Comparison of ENCODE assay signal across 8 cellular contexts in genomic region chr1:232950919-232951579, GRCh38. TPM values are rescaled to one million over a fixed set of nuclear protein-coding genes. Genes with fewer than 3 reads are reported as not detected.
DNase-seq lines count a peak whose midpoint lies in the region; ATAC-seq and TF ChIP-seq lines count a peak whose summit lies in the region.

No MANE protein-coding gene starts in this region.

- peak; percentile 24 for DNase-seq in A172 (ENCODE audit: low spot score)
- DNase-seq in GM03348 (ENCODE audit: low spot score), result peak; percentile 15
- peak; percentile 41 for DNase-seq in amniotic epithelial cell (ENCODE audit: low read depth)
- no peak for DNase-seq in iPS DF 6.9 (ENCODE audit: low read depth, low spot score)
- DNase-seq in NCI-H1092 treated with DMSO at 0.1 percent for 48 hours (lab: John Stamatoyannopoulos, UW), result no peak

- H3K4me3 ChIP-seq in OCI-LY3 (ENCODE audit: low read length) (peak overlapping the region; percentile 94), iPS DF 6.9 (ENCODE audit: low read length) (peak overlapping the region; percentile 97; the same call in 1 of the 2 replicates), skin epidermis (peak overlapping the region; percentile 68 to 87 (median 81))

- ATAC-seq in HG02943 (IDR thresholded peaks at IDR 0.05; ENCODE audit: low read depth, unreplicated experiment), result peak; percentile 10

- no peaks in the 10 kb centered on the region for H4K20me1 ChIP-seq in OCI-LY3 (ENCODE audit: insufficient read depth, low read length)

- H3K79me2 ChIP-seq in OCI-LY3 (ENCODE audit: low read length), result peaks cover 29% of the 10 kb centered on the region

- WGBS in iPS DF 6.9 (ENCODE audit: insufficient coverage, insufficient read length), result no CpG with 5 or more reads among the region's 13 CpGs

- H3K27me3 ChIP-seq in OCI-LY3 (ENCODE audit: low read depth, low read length) (no peaks in the 10 kb centered on the region), iPS DF 6.9 (ENCODE audit: control insufficient read depth, insufficient read depth, low read length) (no peaks in the 10 kb centered on the region)

- H3K9ac ChIP-seq in OCI-LY3 (ENCODE audit: low read length), result peak overlapping the region; percentile 89

- no peak for TF ChIP-seq CTCF in OCI-LY3 (IDR thresholded peaks at IDR 0.05; ENCODE audit: low read depth, low read length)

- H3K9me3 ChIP-seq in OCI-LY3 (ENCODE audit: insufficient read depth, low read length), result no peaks in the 10 kb centered on the region
- H3K9me3 ChIP-seq in iPS DF 6.9 (ENCODE audit: control insufficient read depth, insufficient read depth, low read length), result no peaks in the 10 kb centered on the region

- H3K27ac ChIP-seq in OCI-LY3 (ENCODE audit: low read length) (peak overlapping the region; percentile 37), iPS DF 6.9 (ENCODE audit: low read length) (no peak overlapping the region), skin epidermis (peak overlapping the region; percentile 43 to 96 (median 86))

- H3K36me3 ChIP-seq in OCI-LY3 (replicated peaks; ENCODE audit: low read depth, low read length) (peaks cover 5% of the 10 kb centered on the region), iPS DF 6.9 (ENCODE audit: control insufficient read depth, insufficient read depth, low read length) (no peaks in the 10 kb centered on the region)

- H2AFZ ChIP-seq in OCI-LY3 (ENCODE audit: low read depth, low read length), result peak overlapping the region; percentile 92

- H3K4me1 ChIP-seq in OCI-LY3 (ENCODE audit: low read length) (peaks cover 19% of the 10 kb centered on the region), iPS DF 6.9 (ENCODE audit: control insufficient read depth, insufficient read depth, low read length) (no peaks in the 10 kb centered on the region; the same call in 1 of the 2 replicates)

- peak overlapping the region; percentile 91 for H3K4me2 ChIP-seq in OCI-LY3 (ENCODE audit: low read length)

RNA-seq across cellular contexts. Expression of gene NTPCR, which starts 0.6 kb away (rescaled TPM):
- 72.1 and 87.8 TPM in 2 replicates for total RNA-seq in A172 (2014; rRNA removed; shearing (Covaris generic))

Comparison
In these comparisons a context has a peak if more than half of its experiments do, and no peak if none do; other contexts are left out.
1. DNase-seq: peak in A172 (single experiment), GM03348 (single experiment) and amniotic epithelial cell (single experiment); none in iPS DF 6.9 (single experiment) and NCI-H1092 treated with DMSO at 0.1 percent for 48 hours (single experiment).
2. Peak in every context shown above with its lines, with median percentiles within 50 percentile points of each other: H3K4me3 ChIP-seq.